13 cellular contexts compared by ENCODE assay signal in genomic region chr10:108112218-108112617, GRCh38.
DNase-seq lines count a peak whose midpoint lies in the region; TF ChIP-seq lines count a peak whose summit lies in the region.
"Had no signal": no experiment of that assay in that cellular context is flagged by ENCODE, and none has a peak within 500 bp of the region (broad histone marks: within the 10 kb centered on the region; RNA-seq: fewer than 3 reads in every experiment).

No MANE protein-coding gene starts in this region.

- no peak overlapping the region for H3K27ac ChIP-seq in MM.1S (ENCODE audit: low read length)
- no peak overlapping the region for H3K27ac ChIP-seq in mesendoderm (ENCODE audit: low read depth, low read length)
- H3K27ac ChIP-seq: KMS-11 had no signal

- H2AFZ ChIP-seq in MM.1S (ENCODE audit: low read length), result no peak overlapping the region

- no peaks in the 10 kb centered on the region for H3K27me3 Mint-ChIP-seq in chondrocyte (ENCODE audit: low read depth)
- H3K27me3 Mint-ChIP-seq: activated CD8-positive, alpha-beta T cell treated with anti-CD3 and anti-CD28 coated beads for 36 hours; activated naive CD8-positive, alpha-beta T cell treated with anti-CD3 and anti-CD28 coated beads for 36 hours had no signal

- H3K27me3 ChIP-seq in GM06990 (replicated peaks; ENCODE audit: control insufficient read depth, insufficient read depth, low read length) (no peaks in the 10 kb centered on the region), MM.1S (replicated peaks; ENCODE audit: insufficient read depth, low read length) (no peaks in the 10 kb centered on the region), mesendoderm (ENCODE audit: insufficient read depth, low read length, poor library complexity) (no peaks in the 10 kb centered on the region)

- no peaks in the 10 kb centered on the region for H3K9me3 ChIP-seq in MM.1S (replicated peaks; ENCODE audit: insufficient read depth, low read length)

- H3K27ac Mint-ChIP-seq in chondrocyte (ENCODE audit: unreplicated experiment), result no peak overlapping the region
- H3K27ac Mint-ChIP-seq: activated CD8-positive, alpha-beta T cell treated with anti-CD3 and anti-CD28 coated beads for 36 hours; activated naive CD8-positive, alpha-beta T cell treated with anti-CD3 and anti-CD28 coated beads for 36 hours had no signal

- no peaks in the 10 kb centered on the region for H3K36me3 Mint-ChIP-seq in chondrocyte (ENCODE audit: low read depth)
- H3K36me3 Mint-ChIP-seq: activated naive CD8-positive, alpha-beta T cell treated with anti-CD3 and anti-CD28 coated beads for 36 hours had no signal

- H3K4me2 ChIP-seq in MM.1S (ENCODE audit: low read depth, low read length), result no peak overlapping the region
- H3K4me2 ChIP-seq in mesendoderm (ENCODE audit: low read length), result no peak overlapping the region
- H3K4me2 ChIP-seq: KMS-11 had no signal

- H3K4me3 Mint-ChIP-seq in chondrocyte (ENCODE audit: unreplicated experiment), result no peak overlapping the region
- H3K4me3 Mint-ChIP-seq: activated CD8-positive, alpha-beta T cell treated with anti-CD3 and anti-CD28 coated beads for 36 hours; activated naive CD8-positive, alpha-beta T cell treated with anti-CD3 and anti-CD28 coated beads for 36 hours had no signal

- DNase-seq in GM06990 (ENCODE audit: extremely low read depth, insufficient read length), result no peak
- no peak for DNase-seq in MM.1S
- DNase-seq in chondrocyte (ENCODE audit: low spot score), result no peak
- peak; percentile 56 for DNase-seq in mesendoderm
- DNase-seq in activated CD8-positive, alpha-beta memory T cell treated with anti-CD3 and anti-CD28 coated beads, Interleukin-2, amount 50 U/mL, for 4 hours, result no peak
- no peak for DNase-seq in stimulated activated naive CD4-positive, alpha-beta T cell treated with Interleukin-2 at 50 U/mL for 16 hours (lab: John Stamatoyannopoulos, UW)
- no peak for DNase-seq in NK-92 treated with Interleukin-12 subunit alpha and Interleukin-12 subunit beta, amount 100 ng/mL, for 24 hours (lab: John Stamatoyannopoulos, UW)
- DNase-seq: activated CD8-positive, alpha-beta T cell treated with anti-CD3 and anti-CD28 coated beads for 36 hours; activated naive CD8-positive, alpha-beta T cell treated with anti-CD3 and anti-CD28 coated beads for 36 hours; DMS153; effector CD4-positive, alpha-beta T cell; NCI-H2171 treated with DMSO at 0.1 percent for 48 hours had no signal

- no peak overlapping the region for H3K23ac ChIP-seq in mesendoderm (ENCODE audit: low read length)

- H4K8ac ChIP-seq in mesendoderm (ENCODE audit: low read depth, low read length), result no peak overlapping the region

- no peaks in the 10 kb centered on the region for H3K9me2 ChIP-seq in MM.1S (replicated peaks; ENCODE audit: insufficient read depth, low read length)

- no peak overlapping the region for H2BK5ac ChIP-seq in mesendoderm (ENCODE audit: low read length)

- H3K9me3 Mint-ChIP-seq in chondrocyte (ENCODE audit: low read depth), result peaks cover 18% of the 10 kb centered on the region

- H4K20me1 ChIP-seq in MM.1S (ENCODE audit: insufficient read depth, low read length), result no peaks in the 10 kb centered on the region

- H2BK120ac ChIP-seq in mesendoderm (ENCODE audit: low read depth, low read length), result no peak overlapping the region

- no peaks in the 10 kb centered on the region for H3K79me2 ChIP-seq in MM.1S (ENCODE audit: low read length)
- H3K79me2 ChIP-seq in mesendoderm (ENCODE audit: control insufficient read depth, insufficient read depth, low read length), result no peaks in the 10 kb centered on the region

- H3K4me1 Mint-ChIP-seq in chondrocyte (ENCODE audit: low read depth), result no peaks in the 10 kb centered on the region
- H3K4me1 Mint-ChIP-seq: activated naive CD8-positive, alpha-beta T cell treated with anti-CD3 and anti-CD28 coated beads for 36 hours had no signal

- no CpG with 5 or more reads among the region's 2 CpGs for WGBS in mesendoderm (ENCODE audit: extremely low coverage, insufficient coverage, low lambda C conversion rate)

- no peak overlapping the region for H3K4ac ChIP-seq in mesendoderm (ENCODE audit: low read depth, low read length)

- H3K4me3 ChIP-seq in GM06990 (replicated peaks; ENCODE audit: low read depth, low read length) (no peak overlapping the region), MM.1S (ENCODE audit: low read length) (no peak overlapping the region), mesendoderm (ENCODE audit: low read length) (no peak overlapping the region)

- H3K4me1 ChIP-seq in MM.1S (ENCODE audit: low read length) (no peaks in the 10 kb centered on the region), mesendoderm (ENCODE audit: control insufficient read depth, low read depth, low read length) (no peaks in the 10 kb centered on the region)

- no peaks in the 10 kb centered on the region for H3F3A ChIP-seq in MM.1S (ENCODE audit: insufficient read depth, low read length)

- H3K79me1 ChIP-seq in mesendoderm (ENCODE audit: low read length), result no peaks in the 10 kb centered on the region

- H3K18ac ChIP-seq in mesendoderm (ENCODE audit: low read length), result no peak overlapping the region

- H2AK5ac ChIP-seq in mesendoderm (ENCODE audit: low read length), result no peak overlapping the region

- no peak overlapping the region for H4K5ac ChIP-seq in mesendoderm (ENCODE audit: low read length)

- H3K36me3 ChIP-seq in GM06990 (ENCODE audit: control insufficient read depth, insufficient read depth, low read length) (no peaks in the 10 kb centered on the region), MM.1S (replicated peaks; ENCODE audit: insufficient read depth, low read length) (no peaks in the 10 kb centered on the region), mesendoderm (ENCODE audit: control insufficient read depth, insufficient read depth, low read length) (no peaks in the 10 kb centered on the region)

- H3K56ac ChIP-seq in mesendoderm (ENCODE audit: low read length), result no peak overlapping the region

- no peak overlapping the region for H2BK15ac ChIP-seq in mesendoderm (replicated peaks; ENCODE audit: low read depth)

- TF ChIP-seq CTCF in GM06990 (IDR thresholded peaks at IDR 0.05; ENCODE audit: insufficient read depth, low read length, poor library complexity, severe bottlenecking) (peak; percentile 12), MM.1S (IDR thresholded peaks at IDR 0.05; ENCODE audit: low read length) (peak; percentile 18; the same call in 1 of the 2 replicates), chondrocyte (IDR thresholded peaks at IDR 0.05) (peak; percentile 22)

- H3K9ac ChIP-seq in MM.1S (ENCODE audit: low read length) (no peak overlapping the region), mesendoderm (ENCODE audit: low read length) (no peak overlapping the region)
- H3K9ac ChIP-seq: KMS-11 had no signal
